Comparison of ENCODE assay signal across 8 cellular contexts in genomic region chr20:31822421-31823330, GRCh38. TPM values are rescaled to one million over a fixed set of nuclear protein-coding genes. Genes with fewer than 3 reads are reported as not detected.
DNase-seq lines count a peak whose midpoint lies in the region; ATAC-seq and TF ChIP-seq lines count a peak whose summit lies in the region.

No MANE protein-coding gene starts in this region.

- H3K4me3 ChIP-seq in Jurkat, Clone E6-1 (ENCODE audit: low read length) = 0 out of 2 replicates have a peak overlapping the region, but pooled peaks have one; percentile 11
- peak overlapping the region; percentile 14 to 44 for H3K4me3 ChIP-seq in Panc1 (ENCODE audit: low read depth in 2 of 2, low read length in 2 of 2)
- no peak overlapping the region for H3K4me3 ChIP-seq in testis

- POLR2A ChIA-PET in Panc1 (lab: Charles Lee) = no interaction called here

- peak; percentile 100 for TF ChIP-seq CTCF in Panc1 (IDR thresholded peaks at IDR 0.05)
- TF ChIP-seq CTCF in testis (IDR thresholded peaks at IDR 0.05) = peak; percentile 98 to 100 (median 99)

- intact Hi-C loops in Panc1 (cut with micrococcal nuclease; ENCODE audit: unreplicated experiment) (loop anchor here (1.0 to 5.0 kb wide), 3 partner anchors 24 to 270 kb away; no protein-coding TSS in a partner anchor), testis (cut with DNase I; ENCODE audit: low total_unique reads) (loop anchor here (10.0 kb wide), 1 partner anchor 132 kb away; the partner anchor contains the start of gene PDRG1)

- BruUV-seq in Panc1 (replicated peaks; lab: Mats Ljungman, UMichigan) = no TSS peak

- no peak overlapping the region for H3K27ac Mint-ChIP-seq in activated T-cell treated with anti-CD3 and anti-CD28 coated beads, Interleukin-2, amount 50 U/mL, for 72 hours

- H3K9me3 ChIP-seq in Panc1 (ENCODE audit: control insufficient read depth, insufficient read depth, low read depth, low read length) (no peaks in the 10 kb centered on the region), testis (no peaks in the 10 kb centered on the region)

- H3K4me1 ChIP-seq in Panc1 (ENCODE audit: control insufficient read depth, insufficient read depth, low read length) (peaks cover 12% of the 10 kb centered on the region), testis (peaks cover 10% of the 10 kb centered on the region)

- TF ChIP-seq POLR2A in testis (IDR thresholded peaks at IDR 0.05) = no peak

- H3K27ac ChIP-seq in Panc1 (ENCODE audit: low read length) (no peak overlapping the region), testis (no peak overlapping the region)

- 4 to 7% methylated on average over 27 to 29 of the region's 29 CpGs for WGBS in testis, 2 donors

- CTCF ChIA-PET in Panc1 (lab: Charles Lee) = interaction anchor here (0.6 to 2.1 kb wide), 19 partner anchors 15 to 398 kb away, joined by 3 to 13 read pairs (median 4); partner anchors contain the start of gene PDRG1

- H3K36me3 Mint-ChIP-seq in activated T-cell treated with anti-CD3 and anti-CD28 coated beads, Interleukin-2, amount 50 U/mL, for 72 hours (ENCODE audit: insufficient read depth in 2 of 2) = no peaks in the 10 kb centered on the region

- in situ Hi-C loops in Panc1 (cut with HindIII; ENCODE audit: low pct_unique_long_range_greater_than_20kb, low sequenced_read_pairs) = no loop called here

- no peaks in the 10 kb centered on the region for H3K27me3 Mint-ChIP-seq in activated T-cell treated with anti-CD3 and anti-CD28 coated beads, Interleukin-2, amount 50 U/mL, for 72 hours (ENCODE audit: low read depth)

- peak overlapping the region; percentile 9 to 58 for H3K4me3 Mint-ChIP-seq in activated T-cell treated with anti-CD3 and anti-CD28 coated beads, Interleukin-2, amount 50 U/mL, for 72 hours

- peak; percentile 91 for DNase-seq in A172 (ENCODE audit: low spot score)
- DNase-seq in Jurkat, Clone E6-1 (ENCODE audit: low read depth, low spot score) = no peak
- DNase-seq in Panc1 (ENCODE audit: low read depth, low spot score) = no peak
- DNase-seq in activated T-cell treated with anti-CD3 and anti-CD28 coated beads, Interleukin-2, amount 50 U/mL, for 72 hours = peak; percentile 72 to 80
- DNase-seq in fibroblast of peridontal ligament (ENCODE audit: extremely low read depth) = peak; percentile 55
- peak in 48 of 56 donors; percentile 5 to 83 (median 48) for DNase-seq in nucleus accumbens (lab: John Stamatoyannopoulos, UW)
- DNase-seq in testis = peak; percentile 85

- H3K4me1 Mint-ChIP-seq in activated T-cell treated with anti-CD3 and anti-CD28 coated beads, Interleukin-2, amount 50 U/mL, for 72 hours (ENCODE audit: low read depth) = no peaks in the 10 kb centered on the region

- H3K9me3 Mint-ChIP-seq in activated T-cell treated with anti-CD3 and anti-CD28 coated beads, Interleukin-2, amount 50 U/mL, for 72 hours = no peaks in the 10 kb centered on the region

- H3K36me3 ChIP-seq in Panc1 (ENCODE audit: control insufficient read depth, insufficient read depth, low read length) (no peaks in the 10 kb centered on the region), testis (ENCODE audit: low read depth, missing control alignments) (no peaks in the 10 kb centered on the region)

- ATAC-seq in GM18498 (IDR thresholded peaks at IDR 0.05; ENCODE audit: unreplicated experiment) = peak; percentile 77
- peak; percentile 89 for ATAC-seq in Panc1
- peak; percentile 78 to 81 for ATAC-seq in activated T-cell treated with anti-CD3 and anti-CD28 coated beads, Interleukin-2, amount 50 U/mL, for 72 hours (replicated peaks in 1 of 2)

- H3K27me3 ChIP-seq in Panc1 (ENCODE audit: control insufficient read depth, insufficient read depth, low read length) = no peaks in the 10 kb centered on the region
- H3K27me3 ChIP-seq in testis = no peaks in the 10 kb centered on the region

RNA-seq across cellular contexts. Expression of gene MYLK2, which starts 3.5 kb away (rescaled TPM):
- total RNA-seq in A172 (2014; rRNA removed; shearing (Covaris generic)) = 0.55 and 0.91 TPM in 2 replicates
- polyA plus RNA-seq in Jurkat, Clone E6-1 (2012; ENCODE audit: insufficient read depth, insufficient read length) = 0.91 TPM
- total RNA-seq in Panc1 (2021; ENCODE audit: unreplicated experiment) = 0.87 TPM
- polyA plus RNA-seq in Panc1 (2012; ENCODE audit: insufficient read length) = 0.15 TPM
- total RNA-seq in activated T-cell treated with anti-CD3 and anti-CD28 coated beads, Interleukin-2, amount 50 U/mL, for 72 hours = under 1 TPM; 0.49 to 0.53 TPM
- 1 to 10 TPM; 1.2 to 1.3 TPM for total RNA-seq in testis
- 1.6 TPM for polyA plus RNA-seq in testis (ENCODE audit: insufficient read depth, low read depth, low replicate concordance)

RNA-seq across cellular contexts. Expression of gene FOXS1, which starts 22.7 kb away (rescaled TPM):
- total RNA-seq in A172 (2014; rRNA removed; shearing (Covaris generic)) = 2.4 TPM in 1 of 2 replicates, not detected in the other
- polyA plus RNA-seq in Jurkat, Clone E6-1 (2012; ENCODE audit: insufficient read depth, insufficient read length) = not detected
- total RNA-seq in Panc1 (2021; ENCODE audit: unreplicated experiment) (6.3 TPM), testis (1 to 10 TPM; 4.3 to 4.4 TPM)
- polyA plus RNA-seq in Panc1 (2012; ENCODE audit: insufficient read length) = 6.0 TPM
- total RNA-seq in activated T-cell treated with anti-CD3 and anti-CD28 coated beads, Interleukin-2, amount 50 U/mL, for 72 hours = not detected
- polyA plus RNA-seq in testis (ENCODE audit: insufficient read depth, low read depth, low replicate concordance) = 10.0 TPM

RNA-seq across cellular contexts. Expression of gene DUSP15, which starts 47.7 kb away (rescaled TPM):
- 2.4 and 2.5 TPM in 2 replicates for total RNA-seq in A172 (2014; rRNA removed; shearing (Covaris generic))
- polyA plus RNA-seq in Jurkat, Clone E6-1 (2012; ENCODE audit: insufficient read depth, insufficient read length) = 2.3 TPM
- total RNA-seq in Panc1 (2021; ENCODE audit: unreplicated experiment) (23.6 TPM), testis (100 to 1,000 TPM; 175 to 274 TPM)
- polyA plus RNA-seq in Panc1 (2012; ENCODE audit: insufficient read length) = 16.1 TPM
- total RNA-seq in activated T-cell treated with anti-CD3 and anti-CD28 coated beads, Interleukin-2, amount 50 U/mL, for 72 hours = not detected
- 182 TPM for polyA plus RNA-seq in testis (ENCODE audit: insufficient read depth, low read depth, low replicate concordance)

RNA-seq across cellular contexts. Expression of gene TTLL9, which starts 47.8 kb away (rescaled TPM):
- 0.12 and 0.24 TPM in 2 replicates for total RNA-seq in A172 (2014; rRNA removed; shearing (Covaris generic))
- polyA plus RNA-seq in Jurkat, Clone E6-1 (2012; ENCODE audit: insufficient read depth, insufficient read length) = not detected
- total RNA-seq in Panc1 (2021; ENCODE audit: unreplicated experiment) (2.1 TPM), testis (10 to 100 TPM in 1 of 2 donors, 1 to 10 TPM in 1; 8.7 to 19.1 TPM)
- 3.1 TPM for polyA plus RNA-seq in Panc1 (2012; ENCODE audit: insufficient read length)
- total RNA-seq in activated T-cell treated with anti-CD3 and anti-CD28 coated beads, Interleukin-2, amount 50 U/mL, for 72 hours = not detected
- polyA plus RNA-seq in testis (ENCODE audit: insufficient read depth, low read depth, low replicate concordance) = 32.7 TPM

Comparison
In these comparisons a context has a peak if more than half of its experiments do, and no peak if none do; other contexts are left out.
1. DNase-seq: peak in A172 (single experiment), activated T-cell treated with anti-CD3 and anti-CD28 coated beads, Interleukin-2, amount 50 U/mL, for 72 hours (2 of 2), fibroblast of peridontal ligament (single experiment), nucleus accumbens (48 of 56) and testis (single experiment); none in Jurkat, Clone E6-1 (single experiment) and Panc1 (single experiment).
2. H3K4me3 ChIP-seq: peak in Jurkat, Clone E6-1 (single experiment) and Panc1 (2 of 2); none in testis (0 of 2).
3. Peak in every context shown above with its lines, with median percentiles within 50 percentile points of each other: ATAC-seq.